8 cellular contexts compared by ENCODE assay signal in the genomic region with DNA sequence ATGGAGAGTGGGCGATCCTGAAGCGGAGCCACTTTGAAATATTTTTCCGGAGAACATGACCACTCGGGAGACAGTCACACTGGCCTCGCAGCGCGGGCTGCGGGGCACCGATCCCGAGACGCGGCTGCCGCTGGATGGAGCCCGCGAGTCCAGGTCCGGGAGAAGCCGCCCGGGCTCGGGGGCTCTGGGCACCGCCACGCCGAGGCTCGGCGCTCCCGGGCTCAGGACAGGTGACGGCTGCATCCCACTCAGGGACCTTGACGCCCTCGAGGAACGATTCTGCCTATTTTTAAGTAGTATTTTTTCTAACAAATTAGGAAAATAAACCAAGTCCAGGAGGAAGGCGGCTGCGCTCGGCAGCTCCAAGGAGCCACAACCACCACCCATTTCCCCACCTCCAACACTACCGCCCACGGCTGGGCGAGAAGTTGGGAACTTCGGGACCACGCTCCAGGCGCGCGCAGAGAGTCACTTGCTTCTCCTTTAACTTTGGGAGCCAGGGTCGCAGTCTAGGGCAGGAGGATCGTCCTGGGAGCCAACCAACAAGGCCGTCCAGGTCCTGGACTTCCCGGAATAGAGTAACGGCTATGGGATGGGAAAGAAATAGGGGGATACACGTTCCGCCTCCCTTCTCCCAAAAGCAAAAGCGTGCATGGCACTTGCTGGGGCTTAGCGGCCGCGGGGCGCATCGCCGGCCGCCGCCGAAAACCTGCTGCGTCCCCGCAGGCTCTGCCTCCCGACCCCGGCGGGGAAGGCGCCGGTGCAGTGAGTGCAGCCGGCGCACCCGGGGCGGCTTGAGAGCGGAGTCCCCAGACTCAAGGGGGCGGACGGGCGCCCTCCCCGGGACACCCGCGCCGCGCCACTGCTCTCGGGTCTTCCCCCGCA. TPM values are rescaled to one million over a fixed set of nuclear protein-coding genes. Genes with fewer than 3 reads are reported as not detected.
DNase-seq lines count a peak whose midpoint lies in the region; ATAC-seq, FAIRE-seq and TF ChIP-seq lines count a peak whose summit lies in the region.

No MANE protein-coding gene starts in this region.

- POLR2A ChIA-PET in K562 (lab: Yijun Ruan, JAX), result interaction anchor here (0.7 to 0.9 kb wide), 2 partner anchors 341 to 342 kb away, joined by 3 to 4 read pairs; no protein-coding TSS in a partner anchor

- peak; percentile 64 to 74 for TF ChIP-seq RAD21 in K562 (CRISPR knock-in tag; conservative IDR thresholded peaks at IDR 0.05 in 1 of 2, IDR thresholded peaks at IDR 0.05 in 1 of 2)

- H3K4me2 ChIP-seq in K562 (ENCODE audit: insufficient read depth, low read length) (peak overlapping the region; percentile 60), Karpas-422 (ENCODE audit: low read depth, low read length, poor library complexity, severe bottlenecking) (no peak overlapping the region)

- peaks cover 85% of the 10 kb centered on the region for H3K27me3 ChIP-seq in HUES6 (ENCODE audit: control insufficient read depth, insufficient read depth, low read length)
- peaks cover 52 to 70% of the 10 kb centered on the region in 2 experiments for H3K27me3 ChIP-seq in K562 (ENCODE audit: control insufficient read depth in 2 of 2, insufficient read depth in 2 of 2, low read length in 2 of 2)
- no peaks in the 10 kb centered on the region; the same call in 1 of the 2 replicates for H3K27me3 ChIP-seq in Karpas-422 (ENCODE audit: low read length)

- H3K27ac ChIP-seq in HUES6 (ENCODE audit: low read depth, low read length) (no peak overlapping the region), K562 (ENCODE audit: extremely low read depth, low read depth, low read length) (no peak overlapping the region), Karpas-422 (ENCODE audit: low read length) (no peak overlapping the region)

- intact Hi-C loops in K562 (cut with micrococcal nuclease) (loop anchor here (5.0 kb wide), 1 partner anchor 35 kb away; no protein-coding TSS in a partner anchor), sciatic nerve (cut with DNase I) (no loop called here)

- TF ChIP-seq POLR2A in K562 (conservative IDR thresholded peaks at IDR 0.05), result no peak

- no peak overlapping the region for H3K9ac ChIP-seq in HUES6 (ENCODE audit: low read length)
- no peak overlapping the region for H3K9ac ChIP-seq in K562 (ENCODE audit: insufficient read depth in 1 of 2, low read depth in 2 of 2, low read length in 2 of 2)
- H3K9ac ChIP-seq in Karpas-422 (ENCODE audit: low read length), result no peak overlapping the region

- H3K36me3 ChIP-seq in HUES6 (ENCODE audit: control insufficient read depth, insufficient read depth, low read length) (no peaks in the 10 kb centered on the region), K562 (ENCODE audit: control insufficient read depth, insufficient read depth, low read length) (no peaks in the 10 kb centered on the region), Karpas-422 (ENCODE audit: insufficient read depth, low read length) (no peaks in the 10 kb centered on the region)

- H3K4me1 ChIP-seq in HUES6 (ENCODE audit: control insufficient read depth, insufficient read depth, low read length), result peaks cover 21% of the 10 kb centered on the region
- H3K4me1 ChIP-seq in K562 (replicated peaks in 1 of 2; ENCODE audit: control insufficient read depth in 2 of 2, insufficient read depth in 2 of 2, low read length in 2 of 2), result peaks cover 3 to 23% of the 10 kb centered on the region in 2 experiments; a peak in 3 of 5 replicates
- no peaks in the 10 kb centered on the region for H3K4me1 ChIP-seq in Karpas-422 (ENCODE audit: low read length)

- H3K9me1 ChIP-seq in K562 (ENCODE audit: control insufficient read depth, insufficient read depth, low read length), result no peaks in the 10 kb centered on the region

- H2AFZ ChIP-seq in K562 (ENCODE audit: low read depth, low read length), result peak overlapping the region; percentile 51; the same call in 1 of the 2 replicates
- no peak overlapping the region for H2AFZ ChIP-seq in Karpas-422 (ENCODE audit: low read length)

- H3K4me3 ChIP-seq in HUES6 (ENCODE audit: low read depth, low read length) (peak overlapping the region; percentile 77), K562 (0 out of 2 replicates have a peak overlapping the region, but pooled peaks have one; percentile 6), iPS-11a (ENCODE audit: low read depth, low read length) (peak overlapping the region; percentile 49), Karpas-422 (ENCODE audit: low read length) (no peak overlapping the region)

- DNase-seq in COLO668 (lab: John Stamatoyannopoulos, UW; ENCODE audit: unreplicated experiment) (peak; percentile 85), SW 1271 (lab: John Stamatoyannopoulos, UW) (peak; percentile 31 to 46), K562 (ENCODE audit: extremely low read depth in 1 of 4, low spot score in 3 of 4) (peak; percentile 56 to 76 (median 68)), sciatic nerve (ENCODE audit: low spot score) (peak; percentile 71), Karpas-422 (no peak)

- WGBS in K562 (ENCODE audit: insufficient coverage, low coverage, missing lambda C conversion rate), result 10% methylated on average over 70 of the region's 79 CpGs

- in situ Hi-C loops in K562 (cut with MboI), result no loop called here

- ATAC-seq in K562, result peak; percentile 95
- peak; percentile 84 for ATAC-seq in sciatic nerve
- no peak for ATAC-seq in GM18867 (IDR thresholded peaks at IDR 0.05; ENCODE audit: unreplicated experiment)

- BruUV-seq in K562 (replicated peaks; lab: Mats Ljungman, UMichigan), result no TSS peak

- TF ChIP-seq CTCF in K562 (IDR thresholded peaks at IDR 0.05 in 2 of 3, conservative IDR thresholded peaks at IDR 0.05 in 1 of 3; ENCODE audit: insufficient read depth in 2 of 3, low read depth in 1 of 3, low read length in 3 of 3), result peak; percentile 67 to 76 (median 75)

- H3K9me3 ChIP-seq in HUES6 (ENCODE audit: control insufficient read depth, insufficient read depth, low read depth, low read length) (no peaks in the 10 kb centered on the region), K562 (replicated peaks; ENCODE audit: control insufficient read depth, insufficient read depth, low read depth, low read length) (no peaks in the 10 kb centered on the region), Karpas-422 (ENCODE audit: low read length) (no peaks in the 10 kb centered on the region)

- FAIRE-seq in K562 (lab: Jason Lieb, UNC), result no peak

- CTCF ChIA-PET in K562 (lab: Yijun Ruan, JAX; ENCODE audit: low intra/inter-chr PET ratio), result interaction anchor here (1.1 to 1.8 kb wide), 2 partner anchors 35 to 246 kb away, joined by 4 to 9 read pairs; a partner anchor contains a TSS

- peaks cover 15% of the 10 kb centered on the region; the same call in 1 of the 2 replicates for H4K20me1 ChIP-seq in K562 (replicated peaks; ENCODE audit: control insufficient read depth, insufficient read depth, low read length)
- H4K20me1 ChIP-seq in Karpas-422 (ENCODE audit: insufficient read depth, low read depth, low read length), result no peaks in the 10 kb centered on the region

- no peak for TF ChIP-seq EP300 in K562 (IDR thresholded peaks at IDR 0.05; ENCODE audit: low read length)

- no peaks in the 10 kb centered on the region for H3K79me2 ChIP-seq in K562 (ENCODE audit: control insufficient read depth, insufficient read depth, low read length)
- no peaks in the 10 kb centered on the region for H3K79me2 ChIP-seq in Karpas-422 (ENCODE audit: low read length)

- H3K9me2 ChIP-seq in Karpas-422 (replicated peaks; ENCODE audit: insufficient read depth, low read length), result no peaks in the 10 kb centered on the region

RNA-seq across cellular contexts. Expression of a gene that starts 0.9 kb away (rescaled TPM):
- 0.26 TPM in 1 of 2 replicates, not detected in the other for total RNA-seq in K562 (2011; cell fraction: chromatin; rRNA removed; ENCODE audit: low replicate concordance)
- total RNA-seq in K562 (2011; cell fraction: nucleolus; rRNA removed), result 0.66 TPM in 1 of 2 replicates, not detected in the other
- total RNA-seq in K562 (2011; cell fraction: nucleoplasm; rRNA removed), result 0.46 TPM in 1 of 2 replicates, not detected in the other
- not detected in 2 replicates for total RNA-seq in K562 (2014; rRNA removed)
- total RNA-seq in K562 (2014; rRNA removed; fragmentation: Illumina TruSeq; extraction: Trizol), result not detected in 2 replicates
- total RNA-seq in K562 (2015; rRNA removed; fragmentation: Illumina TruSeq; extraction: Trizol), result not detected in 2 replicates
- total RNA-seq in K562 (2021), result not detected in 2 replicates
- polyA plus RNA-seq in K562 (2011; rRNA removed), result not detected in 2 replicates
- polyA plus RNA-seq in K562 (2011; cell fraction: cytosol; rRNA removed), result 0.18 TPM in 1 of 2 replicates, not detected in the other
- not detected in 2 replicates for polyA plus RNA-seq in K562 (2011; cell fraction: nucleus; rRNA removed)
- 0.44 and 1.9 TPM in 2 replicates for polyA plus RNA-seq in K562 (2012)
- not detected in 2 replicates for polyA plus RNA-seq in K562 (2014; fragmentation: Illumina TruSeq; extraction: Trizol)
- under 1 TPM; 0.06 to 0.20 TPM for polyA plus RNA-seq in K562 (2014; fragmentation: Nextera tagmentation; extraction: Ambion mirVana)
- 0.23 TPM in 1 of 2 replicates, not detected in the other for polyA plus RNA-seq in K562 (2014; rRNA removed)
- polyA minus RNA-seq in K562 (2011; rRNA and poly(A)+ RNA removed), result not detected in 2 replicates
- not detected in 2 replicates for polyA minus RNA-seq in K562 (2011; cell fraction: cytosol; rRNA and poly(A)+ RNA removed)
- polyA minus RNA-seq in K562 (2011; cell fraction: nucleus; rRNA and poly(A)+ RNA removed), result 0.44 TPM in 1 of 2 replicates, not detected in the other
- total RNA-seq in sciatic nerve, result 6.8 TPM
- not detected in 2 replicates for total RNA-seq in Karpas-422 (2014; rRNA removed; shearing (Covaris generic); ENCODE audit: low replicate concordance)

RNA-seq across cellular contexts. Expression of a gene that starts 40.7 kb away (rescaled TPM):
- total RNA-seq in K562 (2011; cell fraction: chromatin; rRNA removed; ENCODE audit: low replicate concordance), result 20.0 and 41.6 TPM in 2 replicates
- total RNA-seq in K562 (2011; cell fraction: nucleolus; rRNA removed), result 15.7 and 16.5 TPM in 2 replicates
- 16.1 and 17.0 TPM in 2 replicates for total RNA-seq in K562 (2011; cell fraction: nucleoplasm; rRNA removed)
- total RNA-seq in K562 (2014; rRNA removed) (11.8 and 16.2 TPM in 2 replicates), K562 (2014; rRNA removed; fragmentation: Illumina TruSeq; extraction: Trizol) (25.0 and 25.4 TPM in 2 replicates), K562 (2015; rRNA removed; fragmentation: Illumina TruSeq; extraction: Trizol) (25.4 and 25.6 TPM in 2 replicates), K562 (2021) (16.6 and 16.9 TPM in 2 replicates), sciatic nerve (43.4 TPM)
- polyA plus RNA-seq in K562 (2011; rRNA removed) (19.8 and 34.6 TPM in 2 replicates), K562 (2014; fragmentation: Illumina TruSeq; extraction: Trizol) (16.4 and 19.4 TPM in 2 replicates), K562 (2014; fragmentation: Nextera tagmentation; extraction: Ambion mirVana) (1 to 10 TPM; 5.9 to 6.4 TPM), K562 (2014; rRNA removed) (15.1 and 15.3 TPM in 2 replicates)
- 6.5 and 11.5 TPM in 2 replicates for polyA plus RNA-seq in K562 (2011; cell fraction: cytosol; rRNA removed)
- 7.7 and 9.5 TPM in 2 replicates for polyA plus RNA-seq in K562 (2011; cell fraction: nucleus; rRNA removed)
- polyA plus RNA-seq in K562 (2012), result 13.2 and 20.8 TPM in 2 replicates
- 77.1 and 80.9 TPM in 2 replicates for polyA minus RNA-seq in K562 (2011; rRNA and poly(A)+ RNA removed)
- polyA minus RNA-seq in K562 (2011; cell fraction: cytosol; rRNA and poly(A)+ RNA removed), result 9.5 and 21.1 TPM in 2 replicates
- 11.8 and 20.4 TPM in 2 replicates for polyA minus RNA-seq in K562 (2011; cell fraction: nucleus; rRNA and poly(A)+ RNA removed)
- 25.5 and 40.2 TPM in 2 replicates for total RNA-seq in Karpas-422 (2014; rRNA removed; shearing (Covaris generic); ENCODE audit: low replicate concordance)
